ENCODE assay signal across 1 cellular context in the genomic region with DNA sequence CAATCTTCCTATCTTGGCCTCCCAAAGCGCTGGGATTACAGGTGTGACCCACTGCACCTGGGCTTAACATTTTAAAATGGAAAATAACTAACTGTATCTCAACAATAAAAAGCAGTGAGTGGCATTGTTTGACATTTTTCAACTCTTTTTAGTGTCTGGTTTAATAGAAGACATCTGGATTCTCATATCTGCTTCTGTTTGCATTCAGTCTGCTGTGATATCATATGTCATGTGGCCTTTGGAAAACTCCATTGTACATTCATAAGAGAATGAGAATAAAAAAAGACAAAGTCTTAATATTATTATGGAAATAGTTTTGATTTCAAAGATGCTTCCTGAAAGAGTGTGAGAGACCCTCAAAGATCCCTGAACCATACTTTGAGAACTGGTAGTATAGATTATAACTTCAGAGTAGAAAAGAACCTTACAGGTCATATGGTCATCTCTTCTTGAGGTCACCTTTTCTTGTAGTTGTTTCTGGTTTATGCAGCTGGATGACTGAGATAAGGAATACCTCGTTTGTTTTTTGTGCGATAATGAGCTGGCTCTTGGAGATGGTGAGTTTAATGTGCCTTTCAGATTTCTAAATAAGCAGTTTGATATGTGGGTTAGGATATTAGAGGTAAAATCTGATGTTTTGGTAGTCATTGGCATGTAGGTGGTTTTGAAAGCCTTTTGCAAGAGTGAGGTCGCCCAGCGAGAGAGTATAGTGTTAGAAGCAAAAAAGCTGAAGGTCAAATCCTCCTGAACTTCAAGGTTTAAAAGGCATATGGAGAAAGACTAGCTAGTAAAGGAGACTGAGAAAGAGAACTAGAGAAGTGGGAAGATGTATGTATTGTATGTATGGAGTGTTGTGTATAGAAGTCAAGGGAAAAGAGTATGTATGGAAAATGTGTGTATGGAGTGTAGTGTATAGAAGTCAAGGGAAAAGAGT.
TF ChIP-seq lines count a peak whose summit lies in the region.

No MANE protein-coding gene starts in this region.

TF ChIP-seq in WTC11, 78 proteins besides CTCF, POLR2A, EP300 and RAD21 (continued from another document):
- TF ChIP-seq, protein P1, sequence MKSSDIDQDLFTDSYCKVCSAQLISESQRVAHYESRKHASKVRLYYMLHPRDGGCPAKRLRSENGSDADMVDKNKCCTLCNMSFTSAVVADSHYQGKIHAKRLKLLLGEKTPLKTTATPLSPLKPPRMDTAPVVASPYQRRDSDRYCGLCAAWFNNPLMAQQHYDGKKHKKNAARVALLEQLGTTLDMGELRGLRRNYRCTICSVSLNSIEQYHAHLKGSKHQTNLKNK (CRISPR knock-in tag; IDR thresholded peaks at IDR 0.05), result no peak
- TF ChIP-seq, protein P2, sequence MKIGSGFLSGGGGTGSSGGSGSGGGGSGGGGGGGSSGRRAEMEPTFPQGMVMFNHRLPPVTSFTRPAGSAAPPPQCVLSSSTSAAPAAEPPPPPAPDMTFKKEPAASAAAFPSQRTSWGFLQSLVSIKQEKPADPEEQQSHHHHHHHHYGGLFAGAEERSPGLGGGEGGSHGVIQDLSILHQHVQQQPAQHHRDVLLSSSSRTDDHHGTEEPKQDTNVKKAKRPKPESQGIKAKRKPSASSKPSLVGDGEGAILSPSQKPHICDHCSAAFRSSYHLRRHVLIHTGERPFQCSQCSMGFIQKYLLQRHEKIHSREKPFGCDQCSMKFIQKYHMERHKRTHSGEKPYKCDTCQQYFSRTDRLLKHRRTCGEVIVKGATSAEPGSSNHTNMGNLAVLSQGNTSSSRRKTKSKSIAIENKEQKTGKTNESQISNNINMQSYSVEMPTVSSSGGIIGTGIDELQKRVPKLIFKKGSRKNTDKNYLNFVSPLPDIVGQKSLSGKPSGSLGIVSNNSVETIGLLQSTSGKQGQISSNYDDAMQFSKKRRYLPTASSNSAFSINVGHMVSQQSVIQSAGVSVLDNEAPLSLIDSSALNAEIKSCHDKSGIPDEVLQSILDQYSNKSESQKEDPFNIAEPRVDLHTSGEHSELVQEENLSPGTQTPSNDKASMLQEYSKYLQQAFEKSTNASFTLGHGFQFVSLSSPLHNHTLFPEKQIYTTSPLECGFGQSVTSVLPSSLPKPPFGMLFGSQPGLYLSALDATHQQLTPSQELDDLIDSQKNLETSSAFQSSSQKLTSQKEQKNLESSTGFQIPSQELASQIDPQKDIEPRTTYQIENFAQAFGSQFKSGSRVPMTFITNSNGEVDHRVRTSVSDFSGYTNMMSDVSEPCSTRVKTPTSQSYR (CRISPR knock-in tag; IDR thresholded peaks at IDR 0.05), result no peak
- TF ChIP-seq NFYB (CRISPR knock-in tag; conservative IDR thresholded peaks at IDR 0.05; ENCODE audit: low read depth), result no peak
- TF ChIP-seq JAZF1 (CRISPR knock-in tag; IDR thresholded peaks at IDR 0.05), result no peak
- TF ChIP-seq, protein P3, sequence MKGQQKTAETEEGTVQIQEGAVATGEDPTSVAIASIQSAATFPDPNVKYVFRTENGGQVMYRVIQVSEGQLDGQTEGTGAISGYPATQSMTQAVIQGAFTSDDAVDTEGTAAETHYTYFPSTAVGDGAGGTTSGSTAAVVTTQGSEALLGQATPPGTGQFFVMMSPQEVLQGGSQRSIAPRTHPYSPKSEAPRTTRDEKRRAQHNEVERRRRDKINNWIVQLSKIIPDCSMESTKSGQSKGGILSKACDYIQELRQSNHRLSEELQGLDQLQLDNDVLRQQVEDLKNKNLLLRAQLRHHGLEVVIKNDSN (CRISPR knock-in tag; IDR thresholded peaks at IDR 0.05), result no peak
